Comparison of ENCODE assay signal across 8 cellular contexts in the genomic region with DNA sequence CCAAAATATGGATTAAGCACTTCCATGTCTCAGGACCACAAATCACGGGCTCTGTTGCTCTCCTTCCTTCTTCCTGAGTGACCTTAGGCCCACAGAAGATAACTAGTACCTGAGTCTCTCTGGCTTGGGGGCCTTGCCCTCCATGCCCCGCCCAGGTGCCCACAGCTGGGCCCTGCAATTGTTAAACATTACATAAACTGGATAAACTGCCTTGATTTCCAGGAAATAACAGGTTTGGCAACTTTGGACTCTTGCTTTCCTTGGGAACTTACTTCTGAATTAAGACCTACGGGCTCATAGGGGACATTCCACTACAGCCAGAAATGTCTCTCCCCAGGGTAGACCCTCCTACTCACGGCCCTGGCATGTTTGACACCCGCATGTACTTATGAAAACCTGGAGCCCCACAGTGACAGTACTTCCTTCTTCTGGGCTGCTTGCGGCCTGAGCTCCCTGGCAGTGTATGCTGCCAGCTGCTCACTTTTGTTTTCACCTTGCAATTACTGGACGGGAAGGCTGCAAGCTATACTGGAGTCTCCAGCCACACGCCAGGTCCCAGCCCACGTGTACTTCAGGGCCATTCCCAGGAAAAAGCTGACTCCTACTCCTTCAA. TPM values are rescaled to one million over a fixed set of nuclear protein-coding genes. Genes with fewer than 3 reads are reported as not detected.
A peak's percentile ranks its signal among the peaks of the same experiment; 100 is the strongest.
DNase-seq lines count a peak whose midpoint lies in the region; ATAC-seq, FAIRE-seq and TF ChIP-seq lines count a peak whose summit lies in the region.

No MANE protein-coding gene starts in this region.

- intact Hi-C loops in Caco-2 (cut with micrococcal nuclease; ENCODE audit: unreplicated experiment) (loop anchor here (10.0 kb wide), 1 partner anchor 158 kb away; a partner anchor contains a TSS), kidney (cut with DNase I) (no loop called here)

- H3K9ac ChIP-seq in kidney (ENCODE audit: low read length in 2 of 2) = peak overlapping the region in 1 of 2 donors; percentile 10

- H3K27ac Mint-ChIP-seq in Caco-2 (ENCODE audit: unreplicated experiment) = peak overlapping the region; percentile 91
- H3K27ac Mint-ChIP-seq in T-helper 17 cell = peak overlapping the region; percentile 95

- H3K27me3 ChIP-seq in Caco-2 (replicated peaks; ENCODE audit: control insufficient read depth, insufficient read depth, low read length) = no peaks in the 10 kb centered on the region

- no TSS peak for BruUV-seq in Caco-2 (replicated peaks; lab: Mats Ljungman, UMichigan)

- ATAC-seq in T-helper 17 cell (no peak), GM21390 (IDR thresholded peaks at IDR 0.05; ENCODE audit: unreplicated experiment) (no peak)

- no peaks in the 10 kb centered on the region for H3K9me3 Mint-ChIP-seq in Caco-2 (ENCODE audit: unreplicated experiment)

- H3K36me3 Mint-ChIP-seq in Caco-2 (ENCODE audit: insufficient read depth, unreplicated experiment) (peaks cover 38% of the 10 kb centered on the region), T-helper 17 cell (ENCODE audit: low read depth) (peaks cover 4% of the 10 kb centered on the region)

- POLR2A ChIA-PET in Caco-2 (lab: Charles Lee) (interaction anchor here (0.6 to 1.8 kb wide), 2 partner anchors 281 to 483 kb away, joined by 4 to 9 read pairs; a partner anchor contains a TSS), HEK293T (lab: Yijun Ruan, JAX) (interaction anchor here (1.0 to 3.0 kb wide), 3 partner anchors 16 to 139 kb away, joined by 4 to 24 read pairs (median 4); a partner anchor contains a TSS)

- H3K9me3 ChIP-seq in Caco-2 = no peaks in the 10 kb centered on the region
- no peaks in the 10 kb centered on the region for H3K9me3 ChIP-seq in T-helper 17 cell (ENCODE audit: control insufficient read depth, low read length, poor library complexity, severe bottlenecking)
- H3K9me3 ChIP-seq in kidney (ENCODE audit: control insufficient read depth in 1 of 2, low read length in 2 of 2) = no peaks in the 10 kb centered on the region

- H3K27ac ChIP-seq in kidney (ENCODE audit: low read depth in 2 of 2, low read length in 2 of 2) = peak overlapping the region; percentile 63 to 76

- H3K4me3 ChIP-seq in Caco-2 (ENCODE audit: low read depth, low read length) (no peak overlapping the region), kidney (ENCODE audit: low read length in 2 of 2) (peak overlapping the region in 1 of 2 donors; percentile 28)

- no peak for TF ChIP-seq CTCF in Caco-2 (IDR thresholded peaks at IDR 0.05; ENCODE audit: insufficient read depth in 1 of 2, low read depth in 1 of 2, low read length in 1 of 2, severe bottlenecking in 1 of 2, unreplicated experiment in 1 of 2)
- no peak for TF ChIP-seq CTCF in kidney (IDR thresholded peaks at IDR 0.05; ENCODE audit: borderline replicate concordance, extremely low read depth, insufficient read depth)

- H3K4me3 Mint-ChIP-seq in Caco-2 (ENCODE audit: unreplicated experiment) = peak overlapping the region; percentile 40
- peak overlapping the region; percentile 52 for H3K4me3 Mint-ChIP-seq in T-helper 17 cell

- FAIRE-seq in kidney (lab: Jason Lieb, UNC) (no peak), H54 (lab: Jason Lieb, UNC) (no peak)

- no peaks in the 10 kb centered on the region for H3K27me3 Mint-ChIP-seq in Caco-2 (ENCODE audit: insufficient read depth, unreplicated experiment)
- H3K27me3 Mint-ChIP-seq in T-helper 17 cell = no peaks in the 10 kb centered on the region

- DNase-seq in Caco-2 = peak; percentile 70 to 79
- DNase-seq in HT-29 (ENCODE audit: low spot score) = peak; percentile 94
- no peak for DNase-seq in T-helper 17 cell
- peak; percentile 80 for DNase-seq in kidney
- no peak for DNase-seq in HEK293T (ENCODE audit: extremely low spot score)
- no peak for DNase-seq in H54 (ENCODE audit: insufficient read length, low spot score)
- no peak for DNase-seq in pons (ENCODE audit: low spot score)

- H3K4me1 ChIP-seq in Caco-2 = peaks cover 75% of the 10 kb centered on the region
- H3K4me1 ChIP-seq in kidney (ENCODE audit: control insufficient read depth in 1 of 2, insufficient read depth in 1 of 2, low read depth in 1 of 2, low read length in 2 of 2) = peaks cover 25 to 30% of the 10 kb centered on the region in 2 donors

- no peak for TF ChIP-seq POLR2A in H54 (IDR thresholded peaks at IDR 0.05; ENCODE audit: low read depth, low read length)

- H3K36me3 ChIP-seq in Caco-2 (ENCODE audit: control insufficient read depth, insufficient read depth, low read length) (no peaks in the 10 kb centered on the region), kidney (ENCODE audit: control insufficient read depth in 1 of 2, insufficient read depth in 2 of 2, low read length in 2 of 2) (no peaks in the 10 kb centered on the region)

- CTCF ChIA-PET in Caco-2 (lab: Charles Lee) = interaction anchor here (1.1 kb wide), 1 partner anchor 83 kb away, joined by 5 read pairs; no protein-coding TSS in a partner anchor
- CTCF ChIA-PET in HEK293T (lab: Yijun Ruan, JAX) = interaction anchor here (0.9 to 1.0 kb wide), 2 partner anchors 16 to 159 kb away, joined by 3 read pairs; a partner anchor contains a TSS

- H3K4me1 Mint-ChIP-seq in Caco-2 (ENCODE audit: low read depth, unreplicated experiment) (peaks cover 48% of the 10 kb centered on the region), T-helper 17 cell (peaks cover 19% of the 10 kb centered on the region)

TF ChIP-seq in HEK293T, 16 proteins besides CTCF, POLR2A, EP300 and RAD21:
- TF ChIP-seq ELF4 (IDR thresholded peaks at IDR 0.05) (no peak), CTBP1 (IDR thresholded peaks at IDR 0.05; ENCODE audit: borderline replicate concordance) (no peak), BHLHE40 (IDR thresholded peaks at IDR 0.05; ENCODE audit: borderline replicate concordance) (no peak), ZNF384 (IDR thresholded peaks at IDR 0.05) (no peak), L3MBTL2 (conservative IDR thresholded peaks at IDR 0.05) (no peak), HDGF (IDR thresholded peaks at IDR 0.05; ENCODE audit: borderline replicate concordance) (no peak), TARDBP (IDR thresholded peaks at IDR 0.05) (no peak), FOXM1 (IDR thresholded peaks at IDR 0.05; ENCODE audit: borderline replicate concordance) (no peak), NFRKB (IDR thresholded peaks at IDR 0.05) (no peak), FOXK2 (IDR thresholded peaks at IDR 0.05) (no peak)
- TF ChIP-seq, protein P1, sequence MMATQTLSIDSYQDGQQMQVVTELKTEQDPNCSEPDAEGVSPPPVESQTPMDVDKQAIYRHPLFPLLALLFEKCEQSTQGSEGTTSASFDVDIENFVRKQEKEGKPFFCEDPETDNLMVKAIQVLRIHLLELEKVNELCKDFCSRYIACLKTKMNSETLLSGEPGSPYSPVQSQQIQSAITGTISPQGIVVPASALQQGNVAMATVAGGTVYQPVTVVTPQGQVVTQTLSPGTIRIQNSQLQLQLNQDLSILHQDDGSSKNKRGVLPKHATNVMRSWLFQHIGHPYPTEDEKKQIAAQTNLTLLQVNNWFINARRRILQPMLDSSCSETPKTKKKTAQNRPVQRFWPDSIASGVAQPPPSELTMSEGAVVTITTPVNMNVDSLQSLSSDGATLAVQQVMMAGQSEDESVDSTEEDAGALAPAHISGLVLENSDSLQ (IDR thresholded peaks at IDR 0.05) = no peak

RNA-seq across cellular contexts. Expression of a gene that starts 2.3 kb away (rescaled TPM):
- 50.0 and 51.6 TPM in 2 replicates for total RNA-seq in Caco-2 (2022)
- total RNA-seq in HT-29 (2014; rRNA removed; shearing (Covaris generic)) = 63.7 and 72.5 TPM in 2 replicates
- total RNA-seq in T-helper 17 cell = 100 to 1,000 TPM; 201 to 252 TPM
- total RNA-seq in kidney = 54.3 TPM
- 59.1 TPM for polyA plus RNA-seq in kidney (ENCODE audit: insufficient read depth, low read depth, low replicate concordance)

RNA-seq across cellular contexts. Expression of a gene that starts 22.5 kb away (rescaled TPM):
- 25.9 and 29.3 TPM in 2 replicates for total RNA-seq in Caco-2 (2022)
- 1.3 and 3.9 TPM in 2 replicates for total RNA-seq in HT-29 (2014; rRNA removed; shearing (Covaris generic))
- total RNA-seq in T-helper 17 cell = 10 to 100 TPM; 43.5 to 45.3 TPM
- 4.8 TPM for total RNA-seq in kidney
- 12.4 TPM for polyA plus RNA-seq in kidney (ENCODE audit: insufficient read depth, low read depth, low replicate concordance)

RNA-seq across cellular contexts. Expression of a gene that starts 45.2 kb away (rescaled TPM):
- total RNA-seq in Caco-2 (2022) = 1.1 and 1.5 TPM in 2 replicates
- total RNA-seq in HT-29 (2014; rRNA removed; shearing (Covaris generic)) = 0.05 and 0.18 TPM in 2 replicates
- total RNA-seq in T-helper 17 cell = 1 to 10 TPM; 1.7 to 3.6 TPM
- 2.0 TPM for total RNA-seq in kidney
- 2.5 TPM for polyA plus RNA-seq in kidney (ENCODE audit: insufficient read depth, low read depth, low replicate concordance)

Comparison
In these comparisons a context has a peak if more than half of its experiments do, and no peak if none do; other contexts are left out.
1. DNase-seq: peak in Caco-2 (2 of 2), HT-29 (single experiment) and kidney (single experiment); none in T-helper 17 cell (0 of 3), HEK293T (single experiment), H54 (single experiment) and pons (single experiment).